ENCODE assay signal across 1 cellular context in the genomic region with DNA sequence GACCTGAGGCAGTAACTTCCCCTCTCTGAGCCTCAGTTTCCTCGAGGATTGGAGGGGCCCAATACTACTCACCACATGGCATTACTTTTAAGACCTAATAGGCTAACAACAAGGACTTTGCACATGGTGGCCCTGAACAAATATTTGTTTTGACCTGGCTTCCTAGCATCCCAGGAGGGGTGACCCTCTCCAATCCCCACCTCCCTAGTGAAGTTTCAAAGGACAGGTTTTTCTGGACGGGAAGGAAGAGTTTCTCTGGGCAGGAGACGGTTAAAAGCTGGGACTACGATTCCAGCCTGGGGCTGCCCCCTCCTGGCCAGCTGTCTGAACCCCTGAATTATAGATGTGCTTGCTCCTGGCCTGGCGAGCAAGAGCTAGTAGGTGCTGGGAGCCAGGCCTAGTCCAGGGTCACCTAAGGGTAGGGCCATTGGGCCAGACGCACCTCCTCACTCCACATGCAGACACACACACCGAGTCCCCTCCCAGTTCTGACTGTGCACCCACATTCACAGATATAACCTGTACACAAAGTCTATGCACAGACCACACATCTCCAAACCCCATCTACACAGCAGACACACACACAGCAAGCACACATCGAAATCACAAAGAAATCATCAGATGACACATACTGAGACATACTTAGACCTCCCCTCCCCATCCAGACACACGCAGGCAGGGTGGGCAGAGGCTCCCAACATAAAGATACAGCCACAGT.
TF ChIP-seq lines count a peak whose summit lies in the region.

No MANE protein-coding gene starts in this region.

TF ChIP-seq in H1, 55 proteins besides CTCF, POLR2A, EP300 and RAD21:
- TF ChIP-seq TBP (IDR thresholded peaks at IDR 0.05; ENCODE audit: low read depth, low read length) (no peak), CREB1 (IDR thresholded peaks at IDR 0.05) (0 out of 2 replicates have a peak, but pooled peaks have one; percentile 27)
